ENCODE assay signal across 15 cellular contexts in genomic region chr20:10633708-10634107, GRCh38.
"Had no signal": no experiment of that assay in that cellular context is flagged by ENCODE, and none has a peak within 500 bp of the region (broad histone marks: within the 10 kb centered on the region; RNA-seq: fewer than 3 reads in every experiment).

No MANE protein-coding gene starts in this region.

- H3K27me3 ChIP-seq: brain microvascular endothelial cell, ovary, sigmoid colon, tibial nerve had no signal

- H3K36me3 ChIP-seq: ovary, tibial nerve had no signal

- H3K4me3 ChIP-seq: ovary, sigmoid colon, tibial nerve had no signal

- H3K9me3 Mint-ChIP-seq: activated CD4-positive, alpha-beta T cell treated with anti-CD3 and anti-CD28 coated beads, Interleukin-2, amount 10 ng/mL, durations not matched to agents 7 days and 5 days; activated naive CD4-positive, alpha-beta T cell treated with anti-CD3 and anti-CD28 coated beads, Interleukin-2, amount 50 U/mL, for 24 hours; activated T-helper 2 cell treated with anti-CD3 and anti-CD28 coated beads, Interferon-gamma antibody, Interleukin-2, Interleukin-4, amounts not matched to agents 10 μg/mL and 5 μg/mL and 100 μg/mL, durations not matched to agents 14 hours and 24 hours and 36 hours; nephron progenitor cell had no signal

- ATAC-seq: T-helper 17 cell had no signal

- H3K27ac Mint-ChIP-seq: activated CD4-positive, alpha-beta T cell treated with anti-CD3 and anti-CD28 coated beads, Interleukin-2, amount 10 ng/mL, durations not matched to agents 7 days and 5 days; activated naive CD4-positive, alpha-beta T cell treated with anti-CD3 and anti-CD28 coated beads, Interleukin-2, amount 50 U/mL, for 24 hours; activated T-helper 2 cell treated with anti-CD3 and anti-CD28 coated beads, Interferon-gamma antibody, Interleukin-2, Interleukin-4, amounts not matched to agents 10 μg/mL and 5 μg/mL and 100 μg/mL, durations not matched to agents 14 hours and 24 hours and 36 hours; T-helper 17 cell had no signal

- H3K36me3 Mint-ChIP-seq: activated naive CD4-positive, alpha-beta T cell treated with anti-CD3 and anti-CD28 coated beads, Interleukin-2, amount 50 U/mL, for 24 hours had no signal

- DNase-seq: activated CD4-positive, alpha-beta T cell treated with anti-CD3 and anti-CD28 coated beads, Interleukin-2, amount 10 ng/mL, durations not matched to agents 7 days and 5 days; activated CD4-positive, CD25-positive, alpha-beta regulatory T cell; activated CD8-positive, alpha-beta memory T cell treated with anti-CD3 and anti-CD28 coated beads for 24 hours; amniotic stem cell; brain microvascular endothelial cell; dermis blood vessel endothelial cell; erythroblast; nephron progenitor cell; ovary; sigmoid colon; stimulated activated CD4-positive, alpha-beta T cell treated with anti-CD3 and anti-CD28 coated beads, Interleukin-4, amount 100 ng/mL, for 24 hours; T-helper 17 cell had no signal

- H3K4me3 Mint-ChIP-seq: activated CD4-positive, alpha-beta T cell treated with anti-CD3 and anti-CD28 coated beads, Interleukin-2, amount 10 ng/mL, durations not matched to agents 7 days and 5 days; activated naive CD4-positive, alpha-beta T cell treated with anti-CD3 and anti-CD28 coated beads, Interleukin-2, amount 50 U/mL, for 24 hours; nephron progenitor cell; T-helper 17 cell had no signal

- H3K9me3 ChIP-seq: ovary, sigmoid colon, tibial nerve had no signal

- H3K27me3 Mint-ChIP-seq: activated CD4-positive, alpha-beta T cell treated with anti-CD3 and anti-CD28 coated beads, Interleukin-2, amount 10 ng/mL, durations not matched to agents 7 days and 5 days; activated naive CD4-positive, alpha-beta T cell treated with anti-CD3 and anti-CD28 coated beads, Interleukin-2, amount 50 U/mL, for 24 hours; T-helper 17 cell had no signal
